ENCODE assay signal across 10 cellular contexts in genomic region chr2:161243312-161243711, GRCh38.
A peak's percentile ranks its signal among the peaks of the same experiment; 100 is the strongest.
DNase-seq lines count a peak whose midpoint lies in the region; ATAC-seq and TF ChIP-seq lines count a peak whose summit lies in the region.
"Had no signal": no experiment of that assay in that cellular context is flagged by ENCODE, and none has a peak within 500 bp of the region (broad histone marks: within the 10 kb centered on the region; RNA-seq: fewer than 3 reads in every experiment).

No MANE protein-coding gene starts in this region.

- no peaks in the 10 kb centered on the region for H3K9me3 Mint-ChIP-seq in activated naive CD4-positive, alpha-beta T cell treated with anti-CD3 and anti-CD28 coated beads, Interleukin-2, amount 50 U/mL, for 24 hours
- no peaks in the 10 kb centered on the region for H3K9me3 Mint-ChIP-seq in activated CD4-positive, alpha-beta memory T cell treated with anti-CD3 and anti-CD28 coated beads for 36 hours

- no peaks in the 10 kb centered on the region for H3K9me3 ChIP-seq in upper lobe of right lung

- peak overlapping the region; percentile 91 for H3K4me3 Mint-ChIP-seq in activated naive CD4-positive, alpha-beta T cell treated with anti-CD3 and anti-CD28 coated beads, Interleukin-2, amount 50 U/mL, for 24 hours
- H3K4me3 Mint-ChIP-seq in activated CD4-positive, alpha-beta memory T cell treated with anti-CD3 and anti-CD28 coated beads for 36 hours: peak overlapping the region; percentile 89

- POLR2A ChIA-PET in activated CD4-positive, alpha-beta memory T cell treated with anti-CD3 and anti-CD28 coated beads for 36 hours (lab: Charles Lee): interaction anchor here (1.0 kb wide), 1 partner anchor 65 kb away, joined by 4 read pairs; the partner anchor contains the start of gene PSMD14

- peaks cover 7% of the 10 kb centered on the region for H3K27me3 ChIP-seq in upper lobe of right lung

- H3K27ac Mint-ChIP-seq in activated naive CD4-positive, alpha-beta T cell treated with anti-CD3 and anti-CD28 coated beads, Interleukin-2, amount 50 U/mL, for 24 hours: peak overlapping the region; percentile 97
- H3K27ac Mint-ChIP-seq in activated CD4-positive, alpha-beta memory T cell treated with anti-CD3 and anti-CD28 coated beads for 36 hours: peak overlapping the region; percentile 91

- H3K27ac ChIP-seq in upper lobe of right lung: peak overlapping the region; percentile 61
- H3K27ac ChIP-seq: SK-N-MC had no signal

- no peaks in the 10 kb centered on the region for H3K4me1 ChIP-seq in upper lobe of right lung

- peaks cover 70% of the 10 kb centered on the region for H3K4me1 Mint-ChIP-seq in activated naive CD4-positive, alpha-beta T cell treated with anti-CD3 and anti-CD28 coated beads, Interleukin-2, amount 50 U/mL, for 24 hours
- H3K4me1 Mint-ChIP-seq in activated CD4-positive, alpha-beta memory T cell treated with anti-CD3 and anti-CD28 coated beads for 36 hours (ENCODE audit: low read depth): peaks cover 58% of the 10 kb centered on the region

- H3K27me3 Mint-ChIP-seq in activated naive CD4-positive, alpha-beta T cell treated with anti-CD3 and anti-CD28 coated beads, Interleukin-2, amount 50 U/mL, for 24 hours: no peaks in the 10 kb centered on the region
- H3K27me3 Mint-ChIP-seq in activated CD4-positive, alpha-beta memory T cell treated with anti-CD3 and anti-CD28 coated beads for 36 hours: no peaks in the 10 kb centered on the region

- H3K4me3 ChIP-seq in upper lobe of right lung: no peak overlapping the region
- H3K4me3 ChIP-seq: SK-N-MC had no signal

- H3K36me3 ChIP-seq in upper lobe of right lung: no peaks in the 10 kb centered on the region

- no peak for TF ChIP-seq CTCF in upper lobe of right lung (IDR thresholded peaks at IDR 0.05)

- H3K36me3 Mint-ChIP-seq in activated naive CD4-positive, alpha-beta T cell treated with anti-CD3 and anti-CD28 coated beads, Interleukin-2, amount 50 U/mL, for 24 hours: no peaks in the 10 kb centered on the region
- peaks cover 6% of the 10 kb centered on the region for H3K36me3 Mint-ChIP-seq in activated CD4-positive, alpha-beta memory T cell treated with anti-CD3 and anti-CD28 coated beads for 36 hours

- DNase-seq in activated naive CD4-positive, alpha-beta T cell treated with Interleukin-2 at 50 U/mL for 16 hours: no peak
- DNase-seq in activated CD4-positive, alpha-beta memory T cell treated with anti-CD3 and anti-CD28 coated beads for 36 hours: no peak
- no peak for DNase-seq in upper lobe of right lung
- no peak for DNase-seq in NCI-H69 (lab: John Stamatoyannopoulos, UW)
- no peak for DNase-seq in NCI-H146 (lab: John Stamatoyannopoulos, UW)
- DNase-seq in cerebellar nuclear complex (lab: John Stamatoyannopoulos, UW): no peak
- DNase-seq: stimulated activated CD4-positive, alpha-beta T cell treated with anti-CD3 and anti-CD28 coated beads, Interleukin-2, amount 100 ng/mL, for 48 hours had no signal

- peak; percentile 32 for ATAC-seq in HG02885 (IDR thresholded peaks at IDR 0.05; ENCODE audit: poor library complexity, unreplicated experiment)
- ATAC-seq in upper lobe of right lung: no peak

- intact Hi-C loops in activated CD4-positive, alpha-beta memory T cell treated with anti-CD3 and anti-CD28 coated beads for 36 hours (cut with micrococcal nuclease): loop anchor here (10.0 kb wide), 1 partner anchor 811 kb away; no protein-coding TSS in a partner anchor
- intact Hi-C loops in upper lobe of right lung (cut with DNase I): no loop called here

- CTCF ChIA-PET in activated CD4-positive, alpha-beta memory T cell treated with anti-CD3 and anti-CD28 coated beads for 36 hours (lab: Charles Lee): interaction anchor here (0.9 to 1.0 kb wide), 3 partner anchors 20 to 136 kb away, joined by 3 to 5 read pairs (median 4); no protein-coding TSS in a partner anchor
